30 cellular contexts compared by ENCODE assay signal in the genomic region with DNA sequence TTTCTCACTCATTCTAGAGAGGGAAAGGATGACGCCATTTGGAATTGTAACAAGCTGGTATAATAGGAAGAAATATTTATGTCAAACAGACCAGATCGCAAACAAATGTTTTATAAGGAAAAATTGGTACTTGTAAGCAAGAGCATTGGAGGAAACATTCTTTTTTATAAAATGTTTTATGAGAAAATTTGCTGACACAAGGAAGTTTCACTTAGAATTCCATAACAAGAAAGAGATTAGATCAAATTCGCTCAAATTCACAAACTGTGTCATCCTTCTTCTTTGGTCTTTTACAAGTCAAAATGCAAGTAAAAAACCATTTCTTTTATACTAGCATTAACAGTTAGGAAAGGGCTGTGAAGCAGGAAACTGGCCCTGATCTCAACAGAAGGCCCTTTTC.
"Had no signal": no experiment of that assay in that cellular context is flagged by ENCODE, and none has a peak within 500 bp of the region (broad histone marks: within the 10 kb centered on the region; RNA-seq: fewer than 3 reads in every experiment).

No MANE protein-coding gene starts in this region.

- H3K36me3 Mint-ChIP-seq: activated CD4-positive, alpha-beta memory T cell treated with anti-CD3 and anti-CD28 coated beads for 36 hours; activated CD8-positive, alpha-beta memory T cell treated with anti-CD3 and anti-CD28 coated beads, Interleukin-2, amount 10 ng/mL, durations not matched to agents 7 days and 5 days; activated naive CD4-positive, alpha-beta T cell treated with anti-CD3 and anti-CD28 coated beads, Interleukin-2, amount 50 U/mL, for 24 hours; activated naive CD8-positive, alpha-beta T cell treated with anti-CD3 and anti-CD28 coated beads for 36 hours had no signal

- DNase-seq: activated CD4-positive, alpha-beta memory T cell treated with anti-CD3 and anti-CD28 coated beads for 36 hours; activated CD4-positive, alpha-beta T cell treated with anti-CD3 and anti-CD28 coated beads for 36 hours; activated CD4-positive, alpha-beta T cell treated with anti-CD3 and anti-CD28 coated beads, Interleukin-2, amount 10 ng/mL, durations not matched to agents 24 days and 14 days; activated CD4-positive, CD25-positive, alpha-beta regulatory T cell; activated CD4-positive, CD25-positive, alpha-beta regulatory T cell treated with anti-CD3 and anti-CD28 coated beads, Interleukin-2, amount 50 U/mL, for 72 hours; activated CD8-positive, alpha-beta memory T cell treated with anti-CD3 and anti-CD28 coated beads, Interleukin-2, amount 10 ng/mL, durations not matched to agents 7 days and 5 days; activated CD8-positive, alpha-beta memory T cell treated with anti-CD3 and anti-CD28 coated beads, Interleukin-2, amount 50 U/mL, for 4 hours; activated CD8-positive, alpha-beta T cell treated with anti-CD3 and anti-CD28 coated beads, Interleukin-2, amount 10 ng/mL, durations not matched to agents 7 days and 5 days; activated effector memory CD4-positive, alpha-beta T cell treated with anti-CD3 and anti-CD28 coated beads, Interleukin-2, amount 50 U/mL, for 16 hours; activated naive CD4-positive, alpha-beta T cell treated with anti-CD3 and anti-CD28 coated beads for 36 hours; activated naive CD8-positive, alpha-beta T cell treated with anti-CD3 and anti-CD28 coated beads for 36 hours; activated naive CD8-positive, alpha-beta T cell treated with anti-CD3 and anti-CD28 coated beads, Interleukin-2, amount 50 U/mL, for 24 hours; activated T-cell treated with anti-CD3 and anti-CD28 coated beads, Interleukin-2, amount 50 U/mL, for 1 hour; activated T-cell treated with anti-CD3 and anti-CD28 coated beads, Interleukin-2, amount 50 U/mL, for 48 hours; adrenal gland; amygdala; aorta; body of pancreas; caudate nucleus; cortex of kidney; effector memory CD4-positive, alpha-beta T cell; endodermal cell; esophagus squamous epithelium; foreskin melanocyte; head of caudate nucleus; T-helper 2 cell had no signal

- H3K4me3 Mint-ChIP-seq: activated CD4-positive, alpha-beta memory T cell treated with anti-CD3 and anti-CD28 coated beads for 36 hours; activated CD4-positive, alpha-beta T cell treated with anti-CD3 and anti-CD28 coated beads for 36 hours; activated CD4-positive, alpha-beta T cell treated with anti-CD3 and anti-CD28 coated beads, Interleukin-2, amount 10 ng/mL, durations not matched to agents 24 days and 14 days; activated CD8-positive, alpha-beta memory T cell treated with anti-CD3 and anti-CD28 coated beads, Interleukin-2, amount 10 ng/mL, durations not matched to agents 7 days and 5 days; activated CD8-positive, alpha-beta T cell treated with anti-CD3 and anti-CD28 coated beads, Interleukin-2, amount 10 ng/mL, durations not matched to agents 7 days and 5 days; activated naive CD4-positive, alpha-beta T cell treated with anti-CD3 and anti-CD28 coated beads for 36 hours; activated naive CD4-positive, alpha-beta T cell treated with anti-CD3 and anti-CD28 coated beads, Interleukin-2, amount 50 U/mL, for 24 hours; activated naive CD8-positive, alpha-beta T cell treated with anti-CD3 and anti-CD28 coated beads for 36 hours; activated naive CD8-positive, alpha-beta T cell treated with anti-CD3 and anti-CD28 coated beads, Interleukin-2, amount 50 U/mL, for 24 hours; activated T-helper 1 cell treated with anti-CD3 and anti-CD28 coated beads, Interleukin-12 subunit alpha, Interleukin-12 subunit beta, Interleukin-2, Interleukin-4 antibody, amounts not matched to agents 30 ng/mL and 10 ng/mL and 1 ng/mL, durations not matched to agents 14 hours and 24 hours and 36 hours; endodermal cell had no signal

- H3K36me3 ChIP-seq: adrenal gland, esophagus squamous epithelium had no signal

- ATAC-seq: activated CD4-positive, alpha-beta T cell treated with anti-CD3 and anti-CD28 coated beads for 36 hours; activated CD8-positive, alpha-beta memory T cell treated with anti-CD3 and anti-CD28 coated beads, Interleukin-2, amount 10 ng/mL, durations not matched to agents 7 days and 5 days; activated CD8-positive, alpha-beta T cell treated with anti-CD3 and anti-CD28 coated beads, Interleukin-2, amount 10 ng/mL, durations not matched to agents 7 days and 5 days; activated naive CD8-positive, alpha-beta T cell treated with anti-CD3 and anti-CD28 coated beads, Interleukin-2, amount 50 U/mL, for 24 hours; body of pancreas had no signal

- H3K9me3 Mint-ChIP-seq: activated CD4-positive, alpha-beta T cell treated with anti-CD3 and anti-CD28 coated beads, Interleukin-2, amount 10 ng/mL, durations not matched to agents 24 days and 14 days; activated naive CD4-positive, alpha-beta T cell treated with anti-CD3 and anti-CD28 coated beads for 36 hours; activated T-helper 1 cell treated with anti-CD3 and anti-CD28 coated beads, Interleukin-12 subunit alpha, Interleukin-12 subunit beta, Interleukin-2, Interleukin-4 antibody, amounts not matched to agents 30 ng/mL and 10 ng/mL and 1 ng/mL, durations not matched to agents 14 hours and 24 hours and 36 hours; activated T-helper 2 cell treated with anti-CD3 and anti-CD28 coated beads, Interferon-gamma antibody, Interleukin-2, Interleukin-4, amounts not matched to agents 10 μg/mL and 5 μg/mL and 100 μg/mL, durations not matched to agents 14 hours and 24 hours and 36 hours had no signal

- H3K27ac Mint-ChIP-seq: activated CD4-positive, alpha-beta memory T cell treated with anti-CD3 and anti-CD28 coated beads for 36 hours; activated CD4-positive, alpha-beta T cell treated with anti-CD3 and anti-CD28 coated beads for 36 hours; activated CD4-positive, alpha-beta T cell treated with anti-CD3 and anti-CD28 coated beads, Interleukin-2, amount 10 ng/mL, durations not matched to agents 24 days and 14 days; activated CD8-positive, alpha-beta memory T cell treated with anti-CD3 and anti-CD28 coated beads, Interleukin-2, amount 10 ng/mL, durations not matched to agents 7 days and 5 days; activated CD8-positive, alpha-beta T cell treated with anti-CD3 and anti-CD28 coated beads, Interleukin-2, amount 10 ng/mL, durations not matched to agents 7 days and 5 days; activated naive CD4-positive, alpha-beta T cell treated with anti-CD3 and anti-CD28 coated beads for 36 hours; activated naive CD4-positive, alpha-beta T cell treated with anti-CD3 and anti-CD28 coated beads, Interleukin-2, amount 50 U/mL, for 24 hours; activated naive CD8-positive, alpha-beta T cell treated with anti-CD3 and anti-CD28 coated beads for 36 hours; activated naive CD8-positive, alpha-beta T cell treated with anti-CD3 and anti-CD28 coated beads, Interleukin-2, amount 50 U/mL, for 24 hours; activated T-helper 1 cell treated with anti-CD3 and anti-CD28 coated beads, Interleukin-12 subunit alpha, Interleukin-12 subunit beta, Interleukin-2, Interleukin-4 antibody, amounts not matched to agents 30 ng/mL and 10 ng/mL and 1 ng/mL, durations not matched to agents 14 hours and 24 hours and 36 hours; activated T-helper 2 cell treated with anti-CD3 and anti-CD28 coated beads, Interferon-gamma antibody, Interleukin-2, Interleukin-4, amounts not matched to agents 10 μg/mL and 5 μg/mL and 100 μg/mL, durations not matched to agents 14 hours and 24 hours and 36 hours; endodermal cell had no signal

- H3K4me1 Mint-ChIP-seq: activated CD4-positive, alpha-beta T cell treated with anti-CD3 and anti-CD28 coated beads for 36 hours; activated CD4-positive, alpha-beta T cell treated with anti-CD3 and anti-CD28 coated beads, Interleukin-2, amount 10 ng/mL, durations not matched to agents 24 days and 14 days; activated CD8-positive, alpha-beta memory T cell treated with anti-CD3 and anti-CD28 coated beads, Interleukin-2, amount 10 ng/mL, durations not matched to agents 7 days and 5 days; activated naive CD4-positive, alpha-beta T cell treated with anti-CD3 and anti-CD28 coated beads, Interleukin-2, amount 50 U/mL, for 24 hours; activated naive CD8-positive, alpha-beta T cell treated with anti-CD3 and anti-CD28 coated beads for 36 hours; activated naive CD8-positive, alpha-beta T cell treated with anti-CD3 and anti-CD28 coated beads, Interleukin-2, amount 50 U/mL, for 24 hours; endodermal cell had no signal

- FAIRE-seq: colon had no signal

- H3K4me1 ChIP-seq: adrenal gland, body of pancreas, esophagus squamous epithelium had no signal

- H3K9me3 ChIP-seq: adrenal gland, body of pancreas, esophagus squamous epithelium had no signal

- H3K4me3 ChIP-seq: adrenal gland, body of pancreas, esophagus squamous epithelium had no signal

- H3K27me3 Mint-ChIP-seq: activated CD4-positive, alpha-beta memory T cell treated with anti-CD3 and anti-CD28 coated beads for 36 hours; activated CD4-positive, alpha-beta T cell treated with anti-CD3 and anti-CD28 coated beads for 36 hours; activated CD4-positive, alpha-beta T cell treated with anti-CD3 and anti-CD28 coated beads, Interleukin-2, amount 10 ng/mL, durations not matched to agents 24 days and 14 days; activated CD8-positive, alpha-beta memory T cell treated with anti-CD3 and anti-CD28 coated beads, Interleukin-2, amount 10 ng/mL, durations not matched to agents 7 days and 5 days; activated naive CD4-positive, alpha-beta T cell treated with anti-CD3 and anti-CD28 coated beads, Interleukin-2, amount 50 U/mL, for 24 hours; activated naive CD8-positive, alpha-beta T cell treated with anti-CD3 and anti-CD28 coated beads for 36 hours; activated naive CD8-positive, alpha-beta T cell treated with anti-CD3 and anti-CD28 coated beads, Interleukin-2, amount 50 U/mL, for 24 hours had no signal

- H3K27me3 ChIP-seq: adrenal gland, body of pancreas, esophagus squamous epithelium had no signal

- H3K27ac ChIP-seq: adrenal gland, body of pancreas, esophagus squamous epithelium had no signal
